ENCODE assay signal across 12 cellular contexts in genomic region chr7:152633504-152633903, GRCh38.
"Had no signal": no experiment of that assay in that cellular context is flagged by ENCODE, and none has a peak within 500 bp of the region (broad histone marks: within the 10 kb centered on the region; RNA-seq: fewer than 3 reads in every experiment).

No MANE protein-coding gene starts in this region.

- H3K4me3 ChIP-seq: adrenal gland, lung, sigmoid colon, testis had no signal

- DNase-seq: activated CD4-positive, alpha-beta T cell treated with anti-CD3 and anti-CD28 coated beads for 36 hours; activated CD4-positive, alpha-beta T cell treated with anti-CD3 and anti-CD28 coated beads, Interleukin-2, amount 50 U/mL, for 48 hours; activated gamma-delta T cell treated with Interleukin-2 at 50 U/mL for 16 hours; activated T-cell treated with anti-CD3 and anti-CD28 coated beads for 4 hours; adrenal gland; cerebellar nuclear complex; cortex of kidney; erythroblast; sigmoid colon; stimulated activated CD4-positive, alpha-beta T cell treated with anti-CD3 and anti-CD28 coated beads, Interleukin-4, amount 100 ng/mL, for 24 hours; testis had no signal

- H3K9me3 ChIP-seq: adrenal gland, sigmoid colon, testis had no signal

- H3K4me1 ChIP-seq: adrenal gland, sigmoid colon, testis had no signal

- H3K27ac ChIP-seq: adrenal gland, sigmoid colon, testis had no signal

- H3K36me3 ChIP-seq: adrenal gland, sigmoid colon had no signal

- H3K27me3 ChIP-seq: adrenal gland, sigmoid colon, testis had no signal
